Comparison of ENCODE assay signal across 24 cellular contexts in the genomic region with DNA sequence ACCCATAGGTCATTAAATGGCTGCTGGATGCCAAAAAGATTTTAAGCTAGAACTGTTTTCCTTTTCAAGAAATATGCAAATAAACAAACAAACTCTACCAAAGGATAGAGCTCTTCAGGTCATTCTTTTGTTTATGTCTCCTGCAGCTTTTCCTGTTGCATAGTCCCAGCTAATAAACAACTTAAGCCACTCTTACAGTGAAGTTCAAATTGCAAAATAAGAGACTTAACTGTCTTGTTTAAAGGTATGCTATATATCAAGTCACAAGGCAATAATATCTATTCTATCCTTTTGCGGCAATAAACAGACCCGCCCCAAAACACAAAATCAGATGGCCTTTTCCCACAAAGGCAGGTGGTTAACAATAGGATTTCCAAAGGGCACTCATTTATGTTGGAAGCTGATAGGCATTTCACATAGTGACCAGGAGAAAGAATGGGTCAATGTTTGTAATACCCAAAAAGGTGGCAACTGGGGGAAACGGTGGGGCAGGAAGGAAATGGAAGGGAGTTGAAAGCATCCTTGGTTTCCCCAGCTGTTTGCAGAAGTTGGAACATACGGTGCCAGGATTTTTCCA. TPM values are rescaled to one million over a fixed set of nuclear protein-coding genes. Genes with fewer than 3 reads are reported as not detected.
DNase-seq lines count a peak whose midpoint lies in the region; ATAC-seq and TF ChIP-seq lines count a peak whose summit lies in the region.
"Had no signal": no experiment of that assay in that cellular context is flagged by ENCODE, and none has a peak within 500 bp of the region (broad histone marks: within the 10 kb centered on the region; RNA-seq: fewer than 3 reads in every experiment).

No MANE protein-coding gene starts in this region.

- TF ChIP-seq CTCF in fibroblast of villous mesenchyme (IDR thresholded peaks at IDR 0.05; ENCODE audit: insufficient read depth, low read depth, low read length) (no peak), osteoblast (IDR thresholded peaks at IDR 0.05; ENCODE audit: extremely low read depth, low read depth, low read length) (no peak), GM20000 (IDR thresholded peaks at IDR 0.05; ENCODE audit: extremely low read depth, missing control alignments) (no peak)

- H3K36me3 Mint-ChIP-seq in effector memory CD8-positive, alpha-beta T cell (ENCODE audit: insufficient read depth), result peaks cover 1% of the 10 kb centered on the region
- H3K36me3 Mint-ChIP-seq: CD8-positive, alpha-beta memory T cell had no signal

- peaks cover 61 to 97% of the 10 kb centered on the region in 2 donors for H3K27me3 Mint-ChIP-seq in effector memory CD8-positive, alpha-beta T cell

- no peak overlapping the region for H3K9ac ChIP-seq in rectal smooth muscle tissue (ENCODE audit: low read length)

- H3K79me2 ChIP-seq in osteoblast (ENCODE audit: insufficient read depth, low read length), result no peaks in the 10 kb centered on the region

- DNase-seq in NCI-H748 (lab: John Stamatoyannopoulos, UW; ENCODE audit: unreplicated experiment) (peak; percentile 34), NCI-H748 treated with DMSO at 0.1 percent for 48 hours (lab: John Stamatoyannopoulos, UW) (no peak), fibroblast of villous mesenchyme (ENCODE audit: low read depth) (peak; percentile 75), osteoblast (ENCODE audit: insufficient read length, low spot score, missing footprints) (no peak), GM20000 (ENCODE audit: low spot score) (no peak)
- no peak for DNase-seq in effector memory CD8-positive, alpha-beta T cell
- DNase-seq: CD8-positive, alpha-beta memory T cell; DMS79 treated with DMSO at 0.1 percent for 48 hours; GF-D8; H7; Kasumi-1; NCI-H1092 treated with DMSO at 0.1 percent for 48 hours; NCI-H1436 treated with DMSO at 0.1 percent for 48 hours; NCI-H187 treated with DMSO at 0.1 percent for 48 hours; NCI-H2171 treated with DMSO at 0.1 percent for 48 hours; NCI-H345; NCI-H510A treated with DMSO at 0.1 percent for 48 hours; NCI-H774 had no signal

- peak overlapping the region; percentile 99 for H3K27ac ChIP-seq in rectal smooth muscle tissue (ENCODE audit: low read depth, low read length)
- no peak overlapping the region for H3K27ac ChIP-seq in osteoblast (ENCODE audit: low read depth, low read length)
- H3K27ac ChIP-seq: 22Rv1, C4-2B had no signal

- H3K9me3 Mint-ChIP-seq in effector memory CD8-positive, alpha-beta T cell, result no peaks in the 10 kb centered on the region

- no peak overlapping the region for H3K4me2 ChIP-seq in osteoblast (ENCODE audit: insufficient read depth, low read length)

- no peak overlapping the region for H3K4me3 ChIP-seq in fibroblast of villous mesenchyme (ENCODE audit: low read depth, low read length)
- H3K4me3 ChIP-seq in rectal smooth muscle tissue (ENCODE audit: low read length), result no peak overlapping the region
- no peak overlapping the region for H3K4me3 ChIP-seq in osteoblast (ENCODE audit: insufficient read depth, low read length)
- H3K4me3 ChIP-seq: K562 had no signal

- H3K4me1 ChIP-seq in rectal smooth muscle tissue (ENCODE audit: control insufficient read depth, insufficient read depth, low read length), result peaks cover 8% of the 10 kb centered on the region
- H3K4me1 ChIP-seq in osteoblast (ENCODE audit: insufficient read depth, low read length), result peaks cover 3% of the 10 kb centered on the region

- no peak overlapping the region for H3K27ac Mint-ChIP-seq in effector memory CD8-positive, alpha-beta T cell
- H3K27ac Mint-ChIP-seq: B cell had no signal

- no peaks in the 10 kb centered on the region for H4K20me1 ChIP-seq in osteoblast (ENCODE audit: insufficient read depth, low read length)

- H3K27me3 ChIP-seq in rectal smooth muscle tissue (ENCODE audit: control insufficient read depth, insufficient read depth, low read length) (peaks cover 11% of the 10 kb centered on the region), osteoblast (ENCODE audit: insufficient read depth, low read length) (peaks cover 25% of the 10 kb centered on the region)

- H3K4me3 Mint-ChIP-seq in effector memory CD8-positive, alpha-beta T cell, result no peak overlapping the region
- H3K4me3 Mint-ChIP-seq: B cell; CD8-positive, alpha-beta memory T cell had no signal

- no peaks in the 10 kb centered on the region for H3K36me3 ChIP-seq in rectal smooth muscle tissue (ENCODE audit: control insufficient read depth, insufficient read depth, low read length)
- peaks cover 2% of the 10 kb centered on the region for H3K36me3 ChIP-seq in osteoblast (ENCODE audit: insufficient read depth, low read length)

- peaks cover 7 to 8% of the 10 kb centered on the region in 2 donors for H3K4me1 Mint-ChIP-seq in effector memory CD8-positive, alpha-beta T cell (ENCODE audit: low read depth in 2 of 2)

- no peak overlapping the region for H2AFZ ChIP-seq in osteoblast (ENCODE audit: low read length)

- H3K9me3 ChIP-seq in osteoblast (ENCODE audit: low read depth, low read length), result no peaks in the 10 kb centered on the region

- no peak for ATAC-seq in effector memory CD8-positive, alpha-beta T cell (replicated peaks)
- ATAC-seq: K562 had no signal

RNA-seq across cellular contexts. Expression of a gene that starts 15.3 kb away (rescaled TPM):
- total RNA-seq in fibroblast of villous mesenchyme (45.4 and 71.7 TPM in 2 replicates), osteoblast (1.8 and 3.8 TPM in 2 replicates)
- total RNA-seq: B cell; CD8-positive, alpha-beta memory T cell; H7; M059J had no signal

Comparison
In these comparisons a context has a peak if more than half of its experiments do, and no peak if none do; other contexts are left out.
1. DNase-seq: peak in NCI-H748 (single experiment) and fibroblast of villous mesenchyme (single experiment); none in NCI-H748 treated with DMSO at 0.1 percent for 48 hours (single experiment), osteoblast (single experiment), GM20000 (single experiment) and effector memory CD8-positive, alpha-beta T cell (0 of 3).